20 cellular contexts compared by ENCODE assay signal in genomic region chr12:131797588-131797934, GRCh38. TPM values are rescaled to one million over a fixed set of nuclear protein-coding genes. Genes with fewer than 3 reads are reported as not detected.
DNase-seq lines count a peak whose midpoint lies in the region; ATAC-seq, FAIRE-seq and TF ChIP-seq lines count a peak whose summit lies in the region.
"Had no signal": no experiment of that assay in that cellular context is flagged by ENCODE, and none has a peak within 500 bp of the region (broad histone marks: within the 10 kb centered on the region; RNA-seq: fewer than 3 reads in every experiment).

No MANE protein-coding gene starts in this region.

- H4K8ac ChIP-seq in H1 (ENCODE audit: extremely low read depth, insufficient read depth, low read length), result no peak overlapping the region

- DNase-seq in WTC11 (ENCODE audit: low spot score), result no peak
- DNase-seq in H1 (ENCODE audit: low read depth in 1 of 2, low spot score in 2 of 2), result no peak
- DNase-seq in left ventricle myocardium superior, result no peak
- DNase-seq in epidermal melanocyte (ENCODE audit: insufficient read length, low spot score), result no peak
- DNase-seq in iPS-NIHi11 (ENCODE audit: low spot score), result no peak
- DNase-seq: 8988T; C1 segment of cervical spinal cord; CD4-positive, CD25-positive, alpha-beta regulatory T cell; CD8-positive, alpha-beta memory T cell; COR-L47; DMS 273 treated with DMSO at 0.1 percent for 48 hours; DMS53; DND-41; EL; GOT3; HCEC 1CT had no signal

- H3K23ac ChIP-seq in H1 (ENCODE audit: insufficient read length), result no peak overlapping the region

- no peak overlapping the region for H3K56ac ChIP-seq in H1 (replicated peaks; ENCODE audit: insufficient read length, low read depth, low read length)

- H2AFZ ChIP-seq in H1 (ENCODE audit: low read length), result no peak overlapping the region

- no peaks in the 10 kb centered on the region for H3K79me2 ChIP-seq in H1 (ENCODE audit: control insufficient read depth in 1 of 2, insufficient read depth in 2 of 2, low read length in 2 of 2)

- H3K36me3 ChIP-seq in BLaER1 treated with 17β-estradiol and CSF1 and Interleukin-3, amounts not matched to agents 10 nM and 100 nM, result peaks cover 41 to 80% (median 68%) of the 10 kb centered on the region in 11 experiments
- H3K36me3 ChIP-seq in H1 (ENCODE audit: control insufficient read depth in 2 of 4, insufficient read depth in 4 of 4, low read length in 3 of 4), result peaks cover 2 to 13% (median 6%) of the 10 kb centered on the region in 4 experiments; a peak in 6 of 8 replicates

- H3K9ac ChIP-seq in BLaER1 treated with 17β-estradiol and CSF1 and Interleukin-3, amounts not matched to agents 10 nM and 100 nM, result peak overlapping the region in 1 of 11 experiments; percentile 28; a peak in 3 of 22 replicates
- no peak overlapping the region for H3K9ac ChIP-seq in H1 (replicated peaks in 1 of 4; ENCODE audit: extremely low read depth in 1 of 4, low read depth in 3 of 4, low read length in 3 of 4)

- peaks cover 38% of the 10 kb centered on the region for H3K4me1 Mint-ChIP-seq in WTC11
- H3K4me1 Mint-ChIP-seq: CD4-positive, CD25-positive, alpha-beta regulatory T cell had no signal

- POLR2A ChIA-PET in WTC11 (lab: Charles Lee), result no interaction called here
- POLR2A ChIA-PET in H1 (lab: Charles Lee; ENCODE audit: partially characterized antibody), result interaction anchor here (0.7 to 0.9 kb wide), 2 partner anchors 16 to 25 kb away, joined by 3 read pairs; no protein-coding TSS in a partner anchor

- CTCF ChIA-PET in WTC11 (lab: Charles Lee) (interaction anchor here (0.8 to 1.7 kb wide), 6 partner anchors 12 to 44 kb away, joined by 4 to 12 read pairs (median 6); no protein-coding TSS in a partner anchor), H1 (lab: Charles Lee; ENCODE audit: partially characterized antibody) (interaction anchor here (1.4 to 3.0 kb wide), 5 partner anchors 8 to 36 kb away, joined by 4 to 24 read pairs (median 7); no protein-coding TSS in a partner anchor)

- no peak overlapping the region for H3K4ac ChIP-seq in H1 (replicated peaks; ENCODE audit: insufficient read length, low read depth, low read length)

- no peak overlapping the region for H3K14ac ChIP-seq in H1 (ENCODE audit: insufficient read length)

- no peak for TF ChIP-seq POLR2A in H1 (IDR thresholded peaks at IDR 0.05; ENCODE audit: control extremely low read depth in 1 of 2, low read depth in 2 of 2, low read length in 2 of 2)

- no peaks in the 10 kb centered on the region for H3K23me2 ChIP-seq in H1 (ENCODE audit: low read depth, low read length)

- H3K4me3 Mint-ChIP-seq in WTC11, result no peak overlapping the region
- H3K4me3 Mint-ChIP-seq: CD4-positive, CD25-positive, alpha-beta regulatory T cell; CD8-positive, alpha-beta memory T cell had no signal

- TF ChIP-seq CTCF in WTC11 (IDR thresholded peaks at IDR 0.05) (no peak), H1 (IDR thresholded peaks at IDR 0.05; ENCODE audit: control extremely low read depth in 1 of 3, insufficient read depth in 1 of 3, low read depth in 1 of 3, low read length in 3 of 3) (no peak)

- TF ChIP-seq EP300 in H1 (IDR thresholded peaks at IDR 0.05; ENCODE audit: borderline replicate concordance in 1 of 2, low read depth in 2 of 2, low read length in 2 of 2), result no peak

- no peaks in the 10 kb centered on the region for H3K27me3 ChIP-seq in BLaER1 treated with 17β-estradiol and CSF1 and Interleukin-3, amounts not matched to agents 10 nM and 100 nM
- no peaks in the 10 kb centered on the region for H3K27me3 ChIP-seq in H1 (replicated peaks in 1 of 4; ENCODE audit: control insufficient read depth in 3 of 4, extremely low read depth in 1 of 4, insufficient read depth in 3 of 4, low read length in 3 of 4)

- no peak overlapping the region; the same call in 1 of the 2 replicates for H3K27ac Mint-ChIP-seq in WTC11
- H3K27ac Mint-ChIP-seq: CD8-positive, alpha-beta memory T cell had no signal

- peak overlapping the region in 8 of 11 experiments; percentile 79 to 95 (median 92); a peak in 16 of 22 replicates for H3K4me2 ChIP-seq in BLaER1 treated with 17β-estradiol and CSF1 and Interleukin-3, amounts not matched to agents 10 nM and 100 nM
- no peak overlapping the region for H3K4me2 ChIP-seq in H1 (ENCODE audit: insufficient read depth in 1 of 2, low read depth in 2 of 2, low read length in 2 of 2)

- no peak for TF ChIP-seq RAD21 in H1 (IDR thresholded peaks at IDR 0.05 in 1 of 2, conservative IDR thresholded peaks at IDR 0.05 in 1 of 2; ENCODE audit: low read depth in 2 of 2, low read length in 2 of 2)

- H3K27ac ChIP-seq in BLaER1 treated with 17β-estradiol and CSF1 and Interleukin-3, amounts not matched to agents 10 nM and 100 nM, result peak overlapping the region in 2 of 11 experiments; percentile 6 to 48; a peak in 2 of 22 replicates
- no peak overlapping the region for H3K27ac ChIP-seq in H1 (ENCODE audit: low read depth, low read length)

- 0 out of 2 replicates have a peak overlapping the region, but pooled peaks have one; percentile 44 for H2BK5ac ChIP-seq in H1 (ENCODE audit: low read depth, low read length)

- 0 out of 2 replicates have a peak overlapping the region, but pooled peaks have one; percentile 72 for H2BK15ac ChIP-seq in H1 (ENCODE audit: low read length)

- peaks cover 47% of the 10 kb centered on the region for H3K36me3 Mint-ChIP-seq in WTC11

- H2BK120ac ChIP-seq in H1 (replicated peaks; ENCODE audit: low read depth, low read length), result no peak overlapping the region

- H3K9me3 ChIP-seq in BLaER1 treated with 17β-estradiol and CSF1 and Interleukin-3, amounts not matched to agents 10 nM and 100 nM (replicated peaks in 1 of 11), result no peaks in the 10 kb centered on the region
- no peaks in the 10 kb centered on the region; a peak in 1 of 4 replicates for H3K9me3 ChIP-seq in H1 (ENCODE audit: insufficient read depth in 2 of 2, low read depth in 1 of 2, low read length in 1 of 2)

- no peak for ATAC-seq in WTC11
- no peak for ATAC-seq in left ventricle myocardium superior
- ATAC-seq in GM19455 (IDR thresholded peaks at IDR 0.05; ENCODE audit: unreplicated experiment), result no peak

- H2BK12ac ChIP-seq in H1 (ENCODE audit: low read depth, low read length), result no peak overlapping the region

- FAIRE-seq in H1 (lab: Jason Lieb, UNC), result no peak
- FAIRE-seq: GM12891 had no signal

- intact Hi-C loops in left ventricle myocardium superior (cut with micrococcal nuclease), result no loop called here

- H2BK20ac ChIP-seq in H1 (ENCODE audit: low read length), result no peak overlapping the region

- H4K91ac ChIP-seq in H1 (replicated peaks; ENCODE audit: insufficient read length, low read length), result no peak overlapping the region

- no peaks in the 10 kb centered on the region for H3K79me1 ChIP-seq in H1 (ENCODE audit: low read depth, low read length)

- H4K5ac ChIP-seq in H1 (ENCODE audit: insufficient read length, low read depth, low read length), result no peak overlapping the region

- no peak overlapping the region for H3K4me3 ChIP-seq in BLaER1 treated with 17β-estradiol and CSF1 and Interleukin-3, amounts not matched to agents 10 nM and 100 nM
- H3K4me3 ChIP-seq in H1 (ENCODE audit: extremely low read depth in 1 of 4, insufficient read depth in 2 of 4, low read depth in 3 of 4, low read length in 4 of 4), result no peak overlapping the region

- H2AK5ac ChIP-seq in H1 (ENCODE audit: low read depth, low read length), result no peak overlapping the region

- peaks cover 29 to 94% (median 88%) of the 10 kb centered on the region in 10 experiments for H3K4me1 ChIP-seq in BLaER1 treated with 17β-estradiol and CSF1 and Interleukin-3, amounts not matched to agents 10 nM and 100 nM
- H3K4me1 ChIP-seq in H1 (replicated peaks in 1 of 4; ENCODE audit: control insufficient read depth in 3 of 4, insufficient read depth in 4 of 4, low read length in 3 of 4), result peaks cover 0 to 17% (median 12%) of the 10 kb centered on the region in 4 experiments; a peak in 6 of 7 replicates

- H3K18ac ChIP-seq in H1 (ENCODE audit: extremely low read depth, low read length), result no peak overlapping the region

- no peaks in the 10 kb centered on the region; the same call in 1 of the 2 replicates for H3K27me3 Mint-ChIP-seq in WTC11 (ENCODE audit: low read depth)
- H3K27me3 Mint-ChIP-seq: CD4-positive, CD25-positive, alpha-beta regulatory T cell; CD8-positive, alpha-beta memory T cell had no signal

- no peaks in the 10 kb centered on the region for H3K9me3 Mint-ChIP-seq in WTC11
- H3K9me3 Mint-ChIP-seq: CD4-positive, CD25-positive, alpha-beta regulatory T cell; CD8-positive, alpha-beta memory T cell had no signal

- WGBS in H1 (ENCODE audit: extremely low coverage in 1 of 2, insufficient coverage in 1 of 2, insufficient read length in 1 of 2, insufficient replicate concordance in 2 of 2, low coverage in 1 of 2, low lambda C conversion rate in 2 of 2, missing lambda C conversion rate in 1 of 2), 2 experiments, result 92% methylated on average over 10 of the region's 10 CpGs; no CpG with 5 or more reads in 1 of the 2 experiments

- H4K20me1 ChIP-seq in BLaER1 treated with 17β-estradiol and CSF1 and Interleukin-3, amounts not matched to agents 10 nM and 100 nM, result peaks cover 0 to 76% (median 32%) of the 10 kb centered on the region in 11 experiments; a peak in 14 of 22 replicates
- no peaks in the 10 kb centered on the region for H4K20me1 ChIP-seq in H1 (replicated peaks in 1 of 2; ENCODE audit: control insufficient read depth in 1 of 2, insufficient read depth in 2 of 2, low read length in 2 of 2)

TF ChIP-seq in WTC11, 78 proteins besides CTCF, POLR2A, EP300 and RAD21:
- TF ChIP-seq IRF2 (CRISPR knock-in tag; IDR thresholded peaks at IDR 0.05; ENCODE audit: borderline replicate concordance, low read depth), result no peak
- peak; percentile 2; the same call in 1 of the 2 replicates for TF ChIP-seq ZNF263 (CRISPR knock-in tag; IDR thresholded peaks at IDR 0.05; ENCODE audit: low read depth)

TF ChIP-seq in H1, 55 proteins besides CTCF, POLR2A, EP300 and RAD21 (continues in another document):
- no peak for TF ChIP-seq TEAD4 (IDR thresholded peaks at IDR 0.05; ENCODE audit: low read depth, low read length)
- TF ChIP-seq CHD1 (IDR thresholded peaks at IDR 0.05; ENCODE audit: low read depth, low read length), result no peak
- TF ChIP-seq KDM1A (IDR thresholded peaks at IDR 0.05; ENCODE audit: borderline replicate concordance, low read length), result no peak
- TF ChIP-seq SAP30 (IDR thresholded peaks at IDR 0.05; ENCODE audit: insufficient read depth, insufficient replicate concordance, low read length), result no peak
- no peak for TF ChIP-seq ZNF274 (IDR thresholded peaks at IDR 0.05; ENCODE audit: borderline replicate concordance, extremely low read depth, low read length)

RNA-seq across cellular contexts. Expression of gene MMP17, which starts 30.6 kb away (rescaled TPM):
- total RNA-seq in WTC11 (2021) (58.8 to 67.1 TPM (median 62.1 TPM) in 3 replicates), left ventricle myocardium superior (0.47 TPM)
- 34.4 and 41.3 TPM in 2 replicates for total RNA-seq in H1 (2021; fragmentation: NEBNext Ultra II Directional; extraction: Animal tissue kit (Norgen Biotek cat#: 25700))
- polyA plus RNA-seq in H1 (2011; rRNA removed), result 53.8 and 55.7 TPM in 2 replicates
- 44.7 TPM for polyA plus RNA-seq in H1 (2011; cell fraction: cytosol; rRNA removed)
- polyA plus RNA-seq in H1 (2011; cell fraction: nucleus; rRNA removed), result 141 TPM
- 22.5 to 51.9 TPM (median 46.7 TPM) in 4 replicates for polyA plus RNA-seq in H1 (2012, experiment 1 of 2)
- 23.0 TPM for polyA plus RNA-seq in H1 (2012, experiment 2 of 2)
- 35.2 TPM for polyA plus RNA-seq in H1 (2013, experiment 1 of 2)
- polyA plus RNA-seq in H1 (2013, experiment 2 of 2), result 33.5 TPM
- 17.4 and 19.1 TPM in 2 replicates for polyA minus RNA-seq in H1 (2011; rRNA and poly(A)+ RNA removed)
- polyA minus RNA-seq in H1 (2011; cell fraction: cytosol; rRNA and poly(A)+ RNA removed), result 24.2 TPM
- polyA minus RNA-seq in H1 (2011; cell fraction: nucleus; rRNA and poly(A)+ RNA removed), result 47.2 TPM
- total RNA-seq: CD4-positive, CD25-positive, alpha-beta regulatory T cell; HT-29 had no signal
- polyA plus RNA-seq: CD8-positive, alpha-beta memory T cell had no signal

Comparison
In these comparisons a context has a peak if more than half of its experiments do, and no peak if none do; other contexts are left out.
1. H3K4me2 ChIP-seq: peak in BLaER1 treated with 17β-estradiol and CSF1 and Interleukin-3, amounts not matched to agents 10 nM and 100 nM (8 of 11); none in H1 (0 of 2).
2. RNA of gene MMP17, which starts 30.6 kb away (total RNA-seq): 58.8 to 67.1 TPM in WTC11 and 34.4 to 41.3 TPM in H1; 0.47 TPM in left ventricle myocardium superior (single experiment); every median in the first group is over 10 times any median in the second.